7 cellular contexts compared by ENCODE assay signal in the genomic region with DNA sequence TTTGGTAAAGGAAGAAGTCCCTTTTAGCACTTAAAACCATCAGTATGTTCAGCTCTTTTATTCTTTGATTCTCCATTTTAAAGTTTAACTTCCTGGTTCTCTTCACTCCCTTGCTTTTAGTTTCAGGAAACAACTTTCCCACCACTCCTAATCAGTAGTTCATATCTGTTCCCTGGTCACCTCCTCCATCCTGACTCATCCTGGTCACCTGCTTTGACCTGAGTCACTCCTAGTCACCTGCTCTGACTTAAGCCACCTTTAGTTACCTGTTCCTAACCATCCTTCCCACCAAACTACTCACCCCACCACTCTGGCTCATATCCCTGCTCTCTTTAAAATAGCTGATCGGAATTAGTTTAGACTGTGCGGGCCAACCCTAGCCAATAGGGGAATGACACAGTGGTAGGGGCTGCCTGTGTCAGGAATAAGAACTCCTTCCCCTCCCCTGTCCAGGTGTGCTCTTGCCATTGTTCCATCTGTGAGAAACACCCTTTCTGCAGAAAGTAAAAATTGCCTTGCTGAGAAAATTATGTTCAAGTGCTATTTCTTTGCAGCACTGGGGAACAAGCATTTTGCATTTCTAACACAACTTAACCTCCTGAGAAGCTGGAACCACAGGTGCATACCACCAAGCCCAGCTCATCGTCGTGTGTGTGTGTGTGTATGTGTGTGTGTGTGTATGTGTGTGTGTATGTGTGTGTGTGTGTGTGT.
DNase-seq lines count a peak whose midpoint lies in the region; ATAC-seq, FAIRE-seq and TF ChIP-seq lines count a peak whose summit lies in the region.
"Not testable (repeated sequence)": the region's sequence is repeated elsewhere in the genome, so short reads cannot be mapped to it uniquely, and the experiment has no call there.

No MANE protein-coding gene starts in this region.

- POLR2A ChIA-PET in OCI-LY7 (lab: Charles Lee): not testable (repeated sequence)
- POLR2A ChIA-PET in GM12878 (lab: Charles Lee): interaction anchor here (0.5 kb wide), 1 partner anchor 74 kb away, joined by 3 read pairs; no protein-coding TSS in a partner anchor

- 88% methylated on average over 2 of the region's 4 CpGs for WGBS in GM12878 (ENCODE audit: insufficient coverage, insufficient replicate concordance, low lambda C conversion rate, missing lambda C conversion rate)
- 100% methylated on average over 2 of the region's 4 CpGs; no CpG with 5 or more reads in 1 of the 2 experiments for WGBS in endodermal cell (ENCODE audit: insufficient coverage in 1 of 2, insufficient read length in 1 of 2), 2 experiments
- 90% methylated on average over 4 of the region's 4 CpGs for WGBS in smooth muscle cell (ENCODE audit: low lambda C conversion rate)

- not testable (repeated sequence) for H3K27me3 ChIP-seq in GM12878 (replicated peaks in 1 of 2; ENCODE audit: control insufficient read depth in 2 of 2, insufficient read depth in 2 of 2, low read length in 1 of 2); endodermal cell (ENCODE audit: control insufficient read depth, insufficient read depth, low read length, poor library complexity, severe bottlenecking); smooth muscle cell (ENCODE audit: low read depth)

- not testable (repeated sequence) for H4K20me1 ChIP-seq in OCI-LY7 (ENCODE audit: insufficient read depth, low read length); GM12878 (ENCODE audit: control insufficient read depth, insufficient read depth); smooth muscle cell (ENCODE audit: low read depth)

- H3F3A ChIP-seq in smooth muscle cell (ENCODE audit: low read depth): not testable (repeated sequence)

- intact Hi-C loops in OCI-LY7 (cut with micrococcal nuclease; ENCODE audit: unreplicated experiment); GM12878 (cut with micrococcal nuclease; ENCODE audit: unreplicated experiment): not testable (repeated sequence)

- H3K4me3 ChIP-seq in OCI-LY7 (ENCODE audit: low read depth, low read length, poor library complexity, severe bottlenecking); GM12878; smooth muscle cell: not testable (repeated sequence)
- H3K4me3 ChIP-seq in endodermal cell (ENCODE audit: low read length): peak overlapping the region; percentile 68

- SMC1A ChIA-PET in GM12878 (lab: Charles Lee; ENCODE audit: uncharacterized antibody, unreplicated experiment): interaction anchor here (0.6 kb wide), 2 partner anchors 78 to 1663 kb away, joined by 3 to 4 read pairs; no protein-coding TSS in a partner anchor

- not testable (repeated sequence) for H3K27ac Mint-ChIP-seq in endodermal cell

- TF ChIP-seq POLR2A in GM12878 (IDR thresholded peaks at IDR 0.05; ENCODE audit: low read depth, low read length): not testable (repeated sequence)

- peaks cover 21% of the 10 kb centered on the region for H3K4me1 Mint-ChIP-seq in endodermal cell

- peaks cover 74% of the 10 kb centered on the region for H3K9me3 Mint-ChIP-seq in endodermal cell

- FAIRE-seq in GM18507 (lab: Jason Lieb, UNC): peak; percentile 41
- not testable (repeated sequence) for FAIRE-seq in GM12878 (lab: Jason Lieb, UNC)

- TF ChIP-seq RAD21 in GM12878 (IDR thresholded peaks at IDR 0.05; ENCODE audit: insufficient read depth, low read depth, low read length): not testable (repeated sequence)

- in situ Hi-C loops in GM12878 (cut with MboI): not testable (repeated sequence)

- not testable (repeated sequence) for BruUV-seq in OCI-LY7 (replicated peaks; lab: Mats Ljungman, UMichigan); GM12878 (replicated peaks; lab: Mats Ljungman, UMichigan)

- not testable (repeated sequence) for H2AFZ ChIP-seq in OCI-LY7 (ENCODE audit: low read length); GM12878 (ENCODE audit: control insufficient read depth, low read depth, low read length); smooth muscle cell (ENCODE audit: low read depth)

- peaks cover 38% of the 10 kb centered on the region for H3K36me3 Mint-ChIP-seq in endodermal cell (ENCODE audit: low read depth)

- H3K27ac ChIP-seq in OCI-LY7 (ENCODE audit: low read depth, low read length, poor library complexity, severe bottlenecking); GM12878 (ENCODE audit: control insufficient read depth, insufficient read depth); endodermal cell (ENCODE audit: low read depth, low read length): not testable (repeated sequence)
- peak overlapping the region; percentile 65 for H3K27ac ChIP-seq in smooth muscle cell (ENCODE audit: low read depth)

- H3K27me3 Mint-ChIP-seq in endodermal cell (ENCODE audit: insufficient read depth): not testable (repeated sequence)

- H3K36me3 ChIP-seq in OCI-LY7 (ENCODE audit: insufficient read depth, low read length); GM12878 (ENCODE audit: control insufficient read depth in 2 of 2, insufficient read depth in 2 of 2, low read length in 1 of 2); endodermal cell (ENCODE audit: control insufficient read depth, insufficient read depth, low read length); smooth muscle cell (ENCODE audit: low read depth): not testable (repeated sequence)

- not testable (repeated sequence) for H3K4me3 Mint-ChIP-seq in endodermal cell

- RAD21 ChIA-PET in GM12878 (lab: Charles Lee; ENCODE audit: unreplicated experiment): not testable (repeated sequence)

- TF ChIP-seq CTCF in OCI-LY7 (conservative IDR thresholded peaks at IDR 0.05; ENCODE audit: low read length); GM12878 (IDR thresholded peaks at IDR 0.05 in 2 of 3, conservative IDR thresholded peaks at IDR 0.05 in 1 of 3; ENCODE audit: control insufficient read depth in 2 of 3, extremely low read depth in 1 of 3, insufficient read depth in 1 of 3, low read depth in 3 of 3, low read length in 3 of 3); endodermal cell (conservative IDR thresholded peaks at IDR 0.05); smooth muscle cell (IDR thresholded peaks at IDR 0.05; ENCODE audit: borderline replicate concordance, insufficient read depth, poor library complexity, severe bottlenecking): not testable (repeated sequence)

- H3K79me2 ChIP-seq in OCI-LY7 (ENCODE audit: insufficient read depth, low read depth, low read length); GM12878 (ENCODE audit: control insufficient read depth, insufficient read depth, low read length); smooth muscle cell (ENCODE audit: low read depth): not testable (repeated sequence)

- H3K4me2 ChIP-seq in OCI-LY7 (ENCODE audit: low read length); GM12878 (ENCODE audit: control insufficient read depth, insufficient read depth); smooth muscle cell: not testable (repeated sequence)

- H3K9me2 ChIP-seq in OCI-LY7 (ENCODE audit: insufficient read depth, low read length): not testable (repeated sequence)

- H3K9ac ChIP-seq in GM12878 (ENCODE audit: control insufficient read depth, insufficient read depth, low read length); endodermal cell (ENCODE audit: extremely low read depth, low read length, poor library complexity, severe bottlenecking): not testable (repeated sequence)
- peak overlapping the region; percentile 7 for H3K9ac ChIP-seq in smooth muscle cell (ENCODE audit: low read depth)

- DNase-seq in DMS53 (lab: John Stamatoyannopoulos, UW) (peak; percentile 34), OCI-LY7 (ENCODE audit: low spot score) (peak; percentile 1), kidney tubule cell (ENCODE audit: low spot score) (peak; percentile 13)
- DNase-seq in GM18507 (ENCODE audit: extremely low spot score, insufficient read length, low read depth); GM12878 (ENCODE audit: low read depth, low spot score); endodermal cell; smooth muscle cell (lab: John Stamatoyannopoulos, UW; ENCODE audit: unreplicated experiment): not testable (repeated sequence)

- ATAC-seq in GM12878: not testable (repeated sequence)

- not testable (repeated sequence) for TF ChIP-seq EP300 in GM12878 (IDR thresholded peaks at IDR 0.05; ENCODE audit: borderline replicate concordance in 1 of 2, control insufficient read depth in 1 of 2, low read depth in 2 of 2, low read length in 2 of 2)

- H3K9me3 ChIP-seq in OCI-LY7 (ENCODE audit: low read length); GM12878 (replicated peaks; ENCODE audit: control insufficient read depth, insufficient read depth, low read length); smooth muscle cell (replicated peaks; ENCODE audit: low read depth): not testable (repeated sequence)
- peaks cover 59% of the 10 kb centered on the region for H3K9me3 ChIP-seq in endodermal cell (ENCODE audit: control insufficient read depth, low read length)

- CTCF ChIA-PET in OCI-LY7 (lab: Charles Lee; ENCODE audit: unreplicated experiment); GM12878 (lab: Yijun Ruan, JAX): not testable (repeated sequence)

- not testable (repeated sequence) for H3K4me1 ChIP-seq in OCI-LY7 (ENCODE audit: insufficient read depth, low read length, poor library complexity, severe bottlenecking); GM12878 (ENCODE audit: control insufficient read depth, insufficient read depth, low read length); endodermal cell (ENCODE audit: control insufficient read depth, insufficient read depth, low read length)
- peaks cover 35% of the 10 kb centered on the region for H3K4me1 ChIP-seq in smooth muscle cell (ENCODE audit: low read depth)

TF ChIP-seq in GM12878, 131 proteins besides CTCF, POLR2A, EP300 and RAD21:
- TF ChIP-seq CBX5 (IDR thresholded peaks at IDR 0.05; ENCODE audit: low read depth): peak; percentile 36; the same call in 1 of the 2 replicates
TF ChIP-seq in GM12878: peak in this region for 1; not testable (repeated sequence) for 130.
